Comparison of ENCODE assay signal across 21 cellular contexts in genomic region chr20:61296629-61297019, GRCh38. TPM values are rescaled to one million over a fixed set of nuclear protein-coding genes. Genes with fewer than 3 reads are reported as not detected.
A peak's percentile ranks its signal among the peaks of the same experiment; 100 is the strongest.
DNase-seq lines count a peak whose midpoint lies in the region; ATAC-seq, FAIRE-seq and TF ChIP-seq lines count a peak whose summit lies in the region.
"Had no signal": no experiment of that assay in that cellular context is flagged by ENCODE, and none has a peak within 500 bp of the region (broad histone marks: within the 10 kb centered on the region; RNA-seq: fewer than 3 reads in every experiment).

No MANE protein-coding gene starts in this region.

- peaks cover 8% of the 10 kb centered on the region for H3K79me2 ChIP-seq in astrocyte (ENCODE audit: insufficient read depth, low read length)

- no TSS peak for BruUV-seq in IMR-90 (replicated peaks; lab: Mats Ljungman, UMichigan)

- peaks cover 16% of the 10 kb centered on the region for H3K4me1 Mint-ChIP-seq in astrocyte (ENCODE audit: low read depth, unreplicated experiment)
- H3K4me1 Mint-ChIP-seq: CD8-positive, alpha-beta memory T cell had no signal

- H3K4me1 ChIP-seq in IMR-90 (ENCODE audit: control insufficient read depth, insufficient read depth, low read length) (0 out of 2 replicates have a peak, but pooled peaks cover 2% of the 10 kb centered on the region), astrocyte (ENCODE audit: insufficient read depth, low read length) (peaks cover 27% of the 10 kb centered on the region)

- no peak overlapping the region for H2AK5ac ChIP-seq in IMR-90 (ENCODE audit: low read depth, low read length)

- no peak overlapping the region for H4K5ac ChIP-seq in IMR-90 (ENCODE audit: low read depth, low read length)

- H2BK20ac ChIP-seq in IMR-90 (ENCODE audit: low read depth, low read length), result no peak overlapping the region

- peak overlapping the region; percentile 34 for H3K27ac Mint-ChIP-seq in astrocyte (ENCODE audit: unreplicated experiment)
- H3K27ac Mint-ChIP-seq: GM23338 had no signal

- H3K27me3 Mint-ChIP-seq in astrocyte (ENCODE audit: low read depth, unreplicated experiment), result peaks cover 21% of the 10 kb centered on the region

- H3K36me3 ChIP-seq in IMR-90 (ENCODE audit: control insufficient read depth, insufficient read depth, low read length) (no peaks in the 10 kb centered on the region; the same call in 1 of the 2 replicates), astrocyte (ENCODE audit: insufficient read depth, low read length) (no peaks in the 10 kb centered on the region)
- H3K36me3 ChIP-seq: BLaER1 treated with 17β-estradiol and CSF1 and Interleukin-3, amounts not matched to agents 10 nM and 100 nM had no signal

- POLR2A ChIA-PET in IMR-90 (lab: Charles Lee; ENCODE audit: unreplicated experiment), result no interaction called here

- H3K56ac ChIP-seq in IMR-90 (ENCODE audit: extremely low read depth, insufficient read depth, low read length), result no peak overlapping the region

- 85% methylated on average over 10 of the region's 14 CpGs; no CpG with 5 or more reads in 1 of the 2 experiments for WGBS in IMR-90 (ENCODE audit: extremely low coverage in 2 of 2, insufficient read length in 1 of 2), 2 experiments

- H3K4me3 Mint-ChIP-seq in astrocyte (ENCODE audit: unreplicated experiment), result no peak overlapping the region
- H3K4me3 Mint-ChIP-seq: CD8-positive, alpha-beta memory T cell; GM23338 had no signal

- FAIRE-seq in astrocyte (lab: Jason Lieb, UNC), result no peak
- FAIRE-seq in urothelium cell line (lab: Jason Lieb, UNC), result no peak
- FAIRE-seq: G401.6, GM12891, GM18507, H54, HepG2 had no signal

- no peak for TF ChIP-seq CTCF in IMR-90 (conservative IDR thresholded peaks at IDR 0.05; ENCODE audit: low read depth, low read length)
- TF ChIP-seq CTCF in astrocyte (IDR thresholded peaks at IDR 0.05; ENCODE audit: insufficient read depth, low read depth, low read length), result no peak

- H3K23ac ChIP-seq in IMR-90 (ENCODE audit: low read depth, low read length), result no peak overlapping the region

- no peak overlapping the region for H4K91ac ChIP-seq in IMR-90 (ENCODE audit: insufficient read depth, low read depth, low read length)

- no peak for TF ChIP-seq POLR2A in IMR-90 (IDR thresholded peaks at IDR 0.05; ENCODE audit: low read depth, low read length)

- ATAC-seq in IMR-90 (ENCODE audit: low read depth) (no peak), HG03139 (IDR thresholded peaks at IDR 0.05; ENCODE audit: unreplicated experiment) (no peak)

- H3K4me2 ChIP-seq in IMR-90 (ENCODE audit: low read depth, low read length) (no peak overlapping the region), astrocyte (ENCODE audit: low read length) (no peak overlapping the region)
- H3K4me2 ChIP-seq: GM23338, KMS-11 had no signal

- peaks cover 0 to 7% of the 10 kb centered on the region in 2 experiments; a peak in 1 of 4 replicates for H3K79me1 ChIP-seq in IMR-90 (ENCODE audit: low read depth in 1 of 2, low read length in 2 of 2)

- no peak overlapping the region for H3K4ac ChIP-seq in IMR-90 (ENCODE audit: low read depth, low read length)

- H3K9me3 ChIP-seq in IMR-90 (ENCODE audit: control insufficient read depth, insufficient read depth, low read length) (no peaks in the 10 kb centered on the region), astrocyte (ENCODE audit: insufficient read depth, low read depth, low read length) (no peaks in the 10 kb centered on the region)
- H3K9me3 ChIP-seq: BLaER1 treated with 17β-estradiol and CSF1 and Interleukin-3, amounts not matched to agents 10 nM and 100 nM had no signal

- TF ChIP-seq RAD21 in IMR-90 (IDR thresholded peaks at IDR 0.05; ENCODE audit: low read length), result no peak

- no peaks in the 10 kb centered on the region for H3K27me3 ChIP-seq in IMR-90 (ENCODE audit: control insufficient read depth, insufficient read depth, low read length)
- H3K27me3 ChIP-seq in astrocyte (ENCODE audit: insufficient read depth, low read length), result no peaks in the 10 kb centered on the region

- H4K8ac ChIP-seq in IMR-90 (ENCODE audit: low read depth in 2 of 2, low read length in 2 of 2), result no peak overlapping the region

- H3K27ac ChIP-seq in IMR-90 (ENCODE audit: insufficient read depth, low read length) (no peak overlapping the region), astrocyte (ENCODE audit: low read depth, low read length) (no peak overlapping the region)
- H3K27ac ChIP-seq: 22Rv1; BLaER1 treated with 17β-estradiol and CSF1 and Interleukin-3, amounts not matched to agents 10 nM and 100 nM; KMS-11 had no signal

- in situ Hi-C loops in IMR-90 (cut with MboI; ENCODE audit: low sequenced_read_pairs) (no loop called here), KBM-7 (cut with MboI; ENCODE audit: low pct_unique_long_range_greater_than_20kb, low sequenced_read_pairs) (no loop called here)

- H3K9ac ChIP-seq in IMR-90 (ENCODE audit: low read depth, low read length) (no peak overlapping the region), astrocyte (ENCODE audit: low read length) (no peak overlapping the region)
- H3K9ac ChIP-seq: BLaER1 treated with 17β-estradiol and CSF1 and Interleukin-3, amounts not matched to agents 10 nM and 100 nM; KMS-11 had no signal

- H4K20me1 ChIP-seq in IMR-90 (ENCODE audit: insufficient read depth, low read length), result no peaks in the 10 kb centered on the region; the same call in 1 of the 2 replicates
- H4K20me1 ChIP-seq in astrocyte (ENCODE audit: insufficient read depth, low read length), result peaks cover 9% of the 10 kb centered on the region
- H4K20me1 ChIP-seq: BLaER1 treated with 17β-estradiol and CSF1 and Interleukin-3, amounts not matched to agents 10 nM and 100 nM had no signal

- peaks cover 4% of the 10 kb centered on the region for H3K9me3 Mint-ChIP-seq in astrocyte (ENCODE audit: unreplicated experiment)
- H3K9me3 Mint-ChIP-seq: GM23338 had no signal

- intact Hi-C loops in IMR-90 (cut with micrococcal nuclease), result no loop called here

- no peak overlapping the region for H2AFZ ChIP-seq in IMR-90 (replicated peaks; ENCODE audit: low read length, poor library complexity)
- no peak overlapping the region for H2AFZ ChIP-seq in astrocyte (ENCODE audit: low read depth, low read length)
- H2AFZ ChIP-seq: GM23338 had no signal

- H2BK5ac ChIP-seq in IMR-90 (ENCODE audit: low read depth, low read length, poor library complexity, severe bottlenecking), result no peak overlapping the region

- dilution Hi-C loops in IMR-90 (cut with HindIII; ENCODE audit: low sequenced_read_pairs, unreplicated experiment), result no loop called here

- H3K9me1 ChIP-seq in IMR-90 (ENCODE audit: insufficient read depth, low read length), result peaks cover 4% of the 10 kb centered on the region; the same call in 1 of the 2 replicates

- no peak overlapping the region for H2BK15ac ChIP-seq in IMR-90 (ENCODE audit: low read depth, low read length)

- CTCF ChIA-PET in IMR-90 (lab: Yijun Ruan, JAX), result interaction anchor here (1.1 kb wide), 1 partner anchor 1363 kb away, joined by 3 read pairs; the partner anchor contains the start of gene SYCP2

- DNase-seq in A172 (ENCODE audit: low spot score) (peak; percentile 13), IMR-90 (no peak), astrocyte (ENCODE audit: low read depth) (no peak), urothelium cell line (ENCODE audit: low spot score) (peak; percentile 27), KBM-7 (no peak), mucosa of gallbladder (ENCODE audit: low spot score) (no peak)
- DNase-seq: CD8-positive, alpha-beta memory T cell; COR-L47; DMS 273 treated with DMSO at 0.1 percent for 48 hours; DMS53; DND-41 had no signal

- peaks cover 6% of the 10 kb centered on the region for H3K36me3 Mint-ChIP-seq in astrocyte (ENCODE audit: low read depth, unreplicated experiment)
- H3K36me3 Mint-ChIP-seq: CD8-positive, alpha-beta memory T cell had no signal

- no peak overlapping the region for H2BK120ac ChIP-seq in IMR-90 (ENCODE audit: low read depth, low read length)

- H3K14ac ChIP-seq in IMR-90 (replicated peaks; ENCODE audit: low read depth, low read length), result no peak overlapping the region

- H3K18ac ChIP-seq in IMR-90 (ENCODE audit: low read depth, low read length), result no peak overlapping the region

- no peak overlapping the region for H3K4me3 ChIP-seq in IMR-90 (ENCODE audit: insufficient read depth, low read depth, low read length)
- no peak overlapping the region for H3K4me3 ChIP-seq in astrocyte (ENCODE audit: insufficient read depth, low read depth, low read length)
- H3K4me3 ChIP-seq: BLaER1 treated with 17β-estradiol and CSF1 and Interleukin-3, amounts not matched to agents 10 nM and 100 nM; GM23338 had no signal

- H2AK9ac ChIP-seq in IMR-90 (replicated peaks; ENCODE audit: low read depth, low read length, poor library complexity), result peak overlapping the region; percentile 63

TF ChIP-seq in IMR-90, 13 proteins besides CTCF, POLR2A, EP300 and RAD21:
- TF ChIP-seq MAFK (IDR thresholded peaks at IDR 0.05; ENCODE audit: low read depth, low read length), result no peak
- TF ChIP-seq CEBPB (IDR thresholded peaks at IDR 0.05; ENCODE audit: low read depth, low read length), result no peak
- no peak for TF ChIP-seq SMC3 (IDR thresholded peaks at IDR 0.05; ENCODE audit: low read depth, low read length)

RNA-seq across cellular contexts. Expression of gene CDH4, which starts 44.6 kb away (rescaled TPM):
- total RNA-seq in A172 (2014; rRNA removed; shearing (Covaris generic)), result 2.6 and 5.5 TPM in 2 replicates
- total RNA-seq in IMR-90 (2012; rRNA removed) (1.6 and 2.2 TPM in 2 replicates), astrocyte (3.2 and 3.5 TPM in 2 replicates), mucosa of gallbladder (3.5 TPM)
- 3.5 and 3.7 TPM in 2 replicates for polyA plus RNA-seq in IMR-90 (2012; rRNA removed)
- 1.6 and 4.4 TPM in 2 replicates for polyA plus RNA-seq in IMR-90 (2012; cell fraction: cytosol; rRNA removed)
- 1.8 and 3.5 TPM in 2 replicates for polyA plus RNA-seq in IMR-90 (2012; cell fraction: nucleus; rRNA removed; ENCODE audit: low replicate concordance)
- total RNA-seq: CD8-positive, alpha-beta memory T cell; HepG2 had no signal
- polyA plus RNA-seq: HepG2 had no signal

Comparison
In these comparisons a context has a peak if more than half of its experiments do, and no peak if none do; other contexts are left out.
1. DNase-seq: peak in A172 (single experiment) and urothelium cell line (single experiment); none in IMR-90 (single experiment), astrocyte (single experiment), KBM-7 (single experiment) and mucosa of gallbladder (single experiment).